Comparison of ENCODE assay signal across 9 cellular contexts in the genomic region with DNA sequence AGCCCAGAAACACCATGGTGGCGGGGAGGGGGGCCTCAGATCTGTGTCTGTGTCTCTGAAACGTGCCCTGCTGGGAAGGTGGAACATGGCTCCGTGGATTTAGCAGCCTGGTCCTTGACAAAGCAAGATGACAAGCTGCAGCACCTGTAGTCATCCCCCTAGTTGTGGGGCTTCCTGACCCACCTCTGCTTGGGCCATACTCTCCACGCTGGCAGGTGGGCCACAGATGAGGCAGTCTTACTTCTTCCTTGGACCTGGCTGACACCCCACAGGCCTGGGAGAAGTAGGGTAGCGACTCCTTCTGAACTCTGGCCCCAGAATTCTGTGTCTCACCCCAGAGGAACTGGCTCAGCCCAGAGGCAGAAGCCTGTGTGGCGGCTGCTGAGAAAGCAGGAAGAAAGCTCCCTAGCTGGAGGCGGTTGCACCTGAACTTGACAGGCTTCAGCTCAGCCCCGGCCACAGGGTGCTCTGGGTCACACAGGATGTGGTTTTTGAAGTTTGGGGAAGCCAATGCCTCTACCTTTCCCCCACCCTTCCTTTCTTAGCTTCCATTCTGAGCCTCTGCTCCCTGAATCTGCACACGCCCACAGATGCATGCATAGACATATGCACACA.
DNase-seq lines count a peak whose midpoint lies in the region; ATAC-seq and TF ChIP-seq lines count a peak whose summit lies in the region.
"Had no signal": no experiment of that assay in that cellular context is flagged by ENCODE, and none has a peak within 500 bp of the region (broad histone marks: within the 10 kb centered on the region; RNA-seq: fewer than 3 reads in every experiment).

No MANE protein-coding gene starts in this region.

- ATAC-seq in CD4-positive, alpha-beta T cell (ENCODE audit: poor library complexity), result peak; percentile 50
- ATAC-seq in GM21526 (IDR thresholded peaks at IDR 0.05; ENCODE audit: low FRiP score, unreplicated experiment), result peak; percentile 95

- no peak for TF ChIP-seq CTCF in CD4-positive, alpha-beta T cell (IDR thresholded peaks at IDR 0.05)
- TF ChIP-seq CTCF in dorsolateral prefrontal cortex (IDR thresholded peaks at IDR 0.05 in 54 of 56, conservative IDR thresholded peaks at IDR 0.05 in 2 of 56; ENCODE audit: low read depth in 1 of 56, partially characterized antibody in 56 of 56) (no peak), hepatocyte (IDR thresholded peaks at IDR 0.05; ENCODE audit: poor library complexity) (no peak)

- intact Hi-C loops in CD4-positive, alpha-beta T cell (cut with DNase I, micrococcal nuclease), result loop anchor here in 1 of 2 experiments (10.0 kb wide), 1 partner anchor 281 kb away; a partner anchor contains a TSS
- intact Hi-C loops in dorsolateral prefrontal cortex (cut with DNase I), result loop anchor here (5.0 to 10.0 kb wide), 2 partner anchors 72 to 239 kb away; no protein-coding TSS in a partner anchor

- POLR2A ChIA-PET in CD4-positive, alpha-beta T cell (lab: Charles Lee), result interaction anchor here (0.6 to 16.3 kb wide), 12 partner anchors 11 to 370 kb away, joined by 3 to 475 read pairs (median 5); a partner anchor contains a TSS

- DNase-seq in CD4-positive, alpha-beta T cell, result peak; percentile 48 to 80 (median 72)
- DNase-seq in activated T-cell treated with anti-CD3 and anti-CD28 coated beads, Interleukin-2, amount 50 U/mL, for 48 hours, result peak; percentile 77 to 79
- DNase-seq in stimulated activated CD4-positive, alpha-beta T cell treated with anti-CD3 and anti-CD28 coated beads, Interleukin-12 subunit alpha, Interleukin-12 subunit beta, amount 100 ng/mL, for 4 hours, result peak; percentile 43
- DNase-seq in dorsolateral prefrontal cortex, result no peak
- DNase-seq in hepatocyte (ENCODE audit: low spot score), result no peak
- DNase-seq in NCI-H82 treated with DMSO at 0.1 percent for 48 hours (lab: John Stamatoyannopoulos, UW; ENCODE audit: unreplicated experiment), result no peak

- no peak overlapping the region for H2AFZ ChIP-seq in hepatocyte

- WGBS in hepatocyte (ENCODE audit: low lambda C conversion rate, missing lambda C conversion rate), result 81% methylated on average over 9 of the region's 9 CpGs

- H3K27me3 ChIP-seq in CD4-positive, alpha-beta T cell (ENCODE audit: control insufficient read depth, insufficient read depth, low read length), result no peaks in the 10 kb centered on the region
- H3K27me3 ChIP-seq in dorsolateral prefrontal cortex, result peaks cover 0 to 12% (median 0%) of the 10 kb centered on the region in 45 donors
- no peaks in the 10 kb centered on the region for H3K27me3 ChIP-seq in hepatocyte
- H3K27me3 ChIP-seq: adrenal gland had no signal

- no peaks in the 10 kb centered on the region for H3K9me2 ChIP-seq in hepatocyte (replicated peaks; ENCODE audit: insufficient read depth)

- H3K36me3 ChIP-seq in KOPT-K1 (ENCODE audit: insufficient read depth, low read length), result no peaks in the 10 kb centered on the region
- no peaks in the 10 kb centered on the region for H3K36me3 ChIP-seq in hepatocyte (replicated peaks; ENCODE audit: insufficient read depth, low read depth)

- CTCF ChIA-PET in CD4-positive, alpha-beta T cell (lab: Charles Lee), result interaction anchor here (1.0 to 1.8 kb wide), 5 partner anchors 18 to 73 kb away, joined by 3 to 5 read pairs (median 4); no protein-coding TSS in a partner anchor

- no peaks in the 10 kb centered on the region for H3K9me3 Mint-ChIP-seq in CD4-positive, alpha-beta T cell

- H3K9me3 ChIP-seq in CD4-positive, alpha-beta T cell (ENCODE audit: control insufficient read depth, low read length), result no peaks in the 10 kb centered on the region
- no peaks in the 10 kb centered on the region for H3K9me3 ChIP-seq in KOPT-K1 (ENCODE audit: insufficient read depth, low read length, poor library complexity, severe bottlenecking)
- no peaks in the 10 kb centered on the region for H3K9me3 ChIP-seq in hepatocyte (ENCODE audit: low read depth)
- H3K9me3 ChIP-seq: adrenal gland had no signal

- H3K4me3 ChIP-seq in dorsolateral prefrontal cortex (no peak overlapping the region), hepatocyte (no peak overlapping the region)
- H3K4me3 ChIP-seq: adrenal gland had no signal

- peak overlapping the region; percentile 86 for H3K27ac ChIP-seq in CD4-positive, alpha-beta T cell (ENCODE audit: low read depth, low read length)
- H3K27ac ChIP-seq in KOPT-K1 (ENCODE audit: low read depth, low read length, poor library complexity, severe bottlenecking), result peak overlapping the region; percentile 84
- H3K27ac ChIP-seq in dorsolateral prefrontal cortex, result peak overlapping the region in 1 of 59 donors; percentile 89
- H3K27ac ChIP-seq in hepatocyte, result no peak overlapping the region

- H3K4me1 Mint-ChIP-seq in CD4-positive, alpha-beta T cell (ENCODE audit: low read depth), result peaks cover 93% of the 10 kb centered on the region

- no peaks in the 10 kb centered on the region for H3K79me2 ChIP-seq in hepatocyte

- H3K36me3 Mint-ChIP-seq in CD4-positive, alpha-beta T cell (ENCODE audit: low read depth), result no peaks in the 10 kb centered on the region

- peak overlapping the region; percentile 81 for H3K4me3 Mint-ChIP-seq in CD4-positive, alpha-beta T cell

- H3K27ac Mint-ChIP-seq in CD4-positive, alpha-beta T cell, result peak overlapping the region; percentile 96

- H3K4me1 ChIP-seq in hepatocyte (ENCODE audit: insufficient read depth), result no peaks in the 10 kb centered on the region

- H3K27me3 Mint-ChIP-seq in CD4-positive, alpha-beta T cell, result no peaks in the 10 kb centered on the region

- H4K20me1 ChIP-seq in hepatocyte (ENCODE audit: insufficient read depth, poor library complexity, severe bottlenecking), result no peaks in the 10 kb centered on the region

- no peak overlapping the region for H3K4me2 ChIP-seq in hepatocyte

Comparison
In these comparisons a context has a peak if more than half of its experiments do, and no peak if none do; other contexts are left out.
1. DNase-seq: peak in CD4-positive, alpha-beta T cell (10 of 10), activated T-cell treated with anti-CD3 and anti-CD28 coated beads, Interleukin-2, amount 50 U/mL, for 48 hours (2 of 2) and stimulated activated CD4-positive, alpha-beta T cell treated with anti-CD3 and anti-CD28 coated beads, Interleukin-12 subunit alpha, Interleukin-12 subunit beta, amount 100 ng/mL, for 4 hours (single experiment); none in dorsolateral prefrontal cortex (0 of 10), hepatocyte (single experiment) and NCI-H82 treated with DMSO at 0.1 percent for 48 hours (single experiment).